In genomic region chr1:219774386-219774785, GRCh38 we compare ENCODE assay signal across 27 cellular contexts.
"Had no signal": no experiment of that assay in that cellular context is flagged by ENCODE, and none has a peak within 500 bp of the region (broad histone marks: within the 10 kb centered on the region; RNA-seq: fewer than 3 reads in every experiment).

No MANE protein-coding gene starts in this region.

- H3K27me3 ChIP-seq: ascending aorta, body of pancreas, cardiac muscle cell, Peyer's patch, SJSA1 had no signal

- H3K9me3 ChIP-seq: ascending aorta, body of pancreas, Peyer's patch, SJSA1 had no signal

- H3K4me1 Mint-ChIP-seq: activated CD4-positive, alpha-beta T cell treated with anti-CD3 and anti-CD28 coated beads, Interleukin-2, amount 10 ng/mL, durations not matched to agents 24 days and 14 days; activated CD8-positive, alpha-beta memory T cell treated with anti-CD3 and anti-CD28 coated beads, Interleukin-2, amount 10 ng/mL, durations not matched to agents 7 days and 5 days; activated naive CD4-positive, alpha-beta T cell treated with anti-CD3 and anti-CD28 coated beads, Interleukin-2, amount 50 U/mL, for 24 hours; WTC11 had no signal

- H3K36me3 ChIP-seq: ascending aorta, cardiac muscle cell, Peyer's patch, SJSA1 had no signal

- H3K27me3 Mint-ChIP-seq: activated CD4-positive, alpha-beta T cell treated with anti-CD3 and anti-CD28 coated beads, Interleukin-2, amount 10 ng/mL, durations not matched to agents 24 days and 14 days; activated CD8-positive, alpha-beta memory T cell treated with anti-CD3 and anti-CD28 coated beads, Interleukin-2, amount 10 ng/mL, durations not matched to agents 7 days and 5 days; activated naive CD4-positive, alpha-beta T cell treated with anti-CD3 and anti-CD28 coated beads, Interleukin-2, amount 50 U/mL, for 24 hours; activated T-cell treated with anti-CD3 and anti-CD28 coated beads, Interleukin-2, amount 50 U/mL, for 24 hours had no signal

- ATAC-seq: activated CD8-positive, alpha-beta memory T cell treated with anti-CD3 and anti-CD28 coated beads, Interleukin-2, amount 10 ng/mL, durations not matched to agents 7 days and 5 days; body of pancreas; WTC11 had no signal

- H3K4me3 ChIP-seq: ascending aorta, body of pancreas, cardiac muscle cell, Peyer's patch, SJSA1 had no signal

- H3K27ac ChIP-seq: ascending aorta, body of pancreas, cardiac muscle cell, Peyer's patch, SJSA1 had no signal

- H3K36me3 Mint-ChIP-seq: activated CD8-positive, alpha-beta memory T cell treated with anti-CD3 and anti-CD28 coated beads, Interleukin-2, amount 10 ng/mL, durations not matched to agents 7 days and 5 days; activated naive CD4-positive, alpha-beta T cell treated with anti-CD3 and anti-CD28 coated beads, Interleukin-2, amount 50 U/mL, for 24 hours; WTC11 had no signal

- H3K4me3 Mint-ChIP-seq: activated CD4-positive, alpha-beta T cell treated with anti-CD3 and anti-CD28 coated beads, Interleukin-2, amount 10 ng/mL, durations not matched to agents 24 days and 14 days; activated CD8-positive, alpha-beta memory T cell treated with anti-CD3 and anti-CD28 coated beads, Interleukin-2, amount 10 ng/mL, durations not matched to agents 7 days and 5 days; activated naive CD4-positive, alpha-beta T cell treated with anti-CD3 and anti-CD28 coated beads, Interleukin-2, amount 50 U/mL, for 24 hours; activated T-cell treated with anti-CD3 and anti-CD28 coated beads, Interleukin-2, amount 50 U/mL, for 24 hours; activated T-helper 1 cell treated with anti-CD3 and anti-CD28 coated beads, Interleukin-12 subunit alpha, Interleukin-12 subunit beta, Interleukin-2, Interleukin-4 antibody, amounts not matched to agents 30 ng/mL and 10 ng/mL and 1 ng/mL, durations not matched to agents 14 hours and 24 hours and 36 hours; T-helper 1 cell treated with Interleukin-12 subunit alpha and Interleukin-12 subunit beta and Interleukin-4 antibody, amounts not matched to agents 30 μg/mL and 1 μg/mL, for 36 hours; WTC11 had no signal

- DNase-seq: activated CD4-positive, alpha-beta T cell treated with anti-CD3 and anti-CD28 coated beads, Interleukin-2, amount 10 ng/mL, durations not matched to agents 24 days and 14 days; activated CD4-positive, alpha-beta T cell treated with anti-CD3 and anti-CD28 coated beads, Interleukin-2, amount 50 U/mL, for 48 hours; activated CD4-positive, CD25-positive, alpha-beta regulatory T cell treated with anti-CD3 and anti-CD28 coated beads, Interleukin-2, amount 50 U/mL, for 72 hours; activated CD8-positive, alpha-beta memory T cell treated with anti-CD3 and anti-CD28 coated beads, Interleukin-2, amount 10 ng/mL, durations not matched to agents 7 days and 5 days; activated effector memory CD4-positive, alpha-beta T cell treated with Interleukin-2 at 50 U/mL for 16 hours; activated naive CD4-positive, alpha-beta T cell; activated T-cell treated with anti-CD3 and anti-CD28 coated beads, Interleukin-2, amount 50 U/mL, for 24 hours; amniotic stem cell; body of pancreas; cerebellar nuclear complex; KG1; NCI-H1092; NCI-H1930; NCI-H2171; NCI-H2227 treated with DMSO at 0.1 percent for 48 hours; NCI-H446 treated with DMSO at 0.1 percent for 48 hours; NCI-H524 treated with DMSO at 0.1 percent for 48 hours; NCI-H774; Peyer's patch; SHP77 had no signal

- H3K27ac Mint-ChIP-seq: activated CD4-positive, alpha-beta T cell treated with anti-CD3 and anti-CD28 coated beads, Interleukin-2, amount 10 ng/mL, durations not matched to agents 24 days and 14 days; activated CD8-positive, alpha-beta memory T cell treated with anti-CD3 and anti-CD28 coated beads, Interleukin-2, amount 10 ng/mL, durations not matched to agents 7 days and 5 days; activated naive CD4-positive, alpha-beta T cell treated with anti-CD3 and anti-CD28 coated beads, Interleukin-2, amount 50 U/mL, for 24 hours; activated T-cell treated with anti-CD3 and anti-CD28 coated beads, Interleukin-2, amount 50 U/mL, for 24 hours; activated T-helper 1 cell treated with anti-CD3 and anti-CD28 coated beads, Interleukin-12 subunit alpha, Interleukin-12 subunit beta, Interleukin-2, Interleukin-4 antibody, amounts not matched to agents 30 ng/mL and 10 ng/mL and 1 ng/mL, durations not matched to agents 14 hours and 24 hours and 36 hours; T-helper 1 cell treated with Interleukin-12 subunit alpha and Interleukin-12 subunit beta and Interleukin-4 antibody, amounts not matched to agents 30 μg/mL and 1 μg/mL, for 36 hours; WTC11 had no signal

- H3K4me1 ChIP-seq: ascending aorta, body of pancreas, Peyer's patch had no signal

- H3K9me3 Mint-ChIP-seq: activated CD4-positive, alpha-beta T cell treated with anti-CD3 and anti-CD28 coated beads, Interleukin-2, amount 10 ng/mL, durations not matched to agents 24 days and 14 days; T-helper 1 cell treated with Interleukin-12 subunit alpha and Interleukin-12 subunit beta and Interleukin-4 antibody, amounts not matched to agents 30 μg/mL and 1 μg/mL, for 36 hours had no signal
